In the genomic region with DNA sequence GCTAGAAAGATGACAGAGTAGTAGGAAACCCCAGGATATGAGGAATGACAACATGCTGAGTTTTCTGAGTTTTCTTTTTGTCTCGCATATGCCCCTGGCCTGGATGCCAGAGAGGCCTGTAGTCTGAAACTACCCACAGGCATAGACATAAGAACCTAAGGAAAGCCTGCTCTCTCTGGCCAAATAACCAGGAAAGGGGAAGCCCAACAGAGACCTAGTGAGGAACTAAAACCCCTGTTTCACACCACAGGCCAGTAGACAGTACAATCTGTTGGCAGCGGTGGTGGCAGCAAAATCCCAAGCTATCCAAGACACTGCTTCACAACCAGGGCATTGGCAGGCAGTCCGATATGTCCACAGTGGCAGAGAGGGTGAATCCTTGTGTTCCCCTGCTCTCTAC, we compare ENCODE assay signal across 17 cellular contexts.
"Had no signal": no experiment of that assay in that cellular context is flagged by ENCODE, and none has a peak within 500 bp of the region (broad histone marks: within the 10 kb centered on the region; RNA-seq: fewer than 3 reads in every experiment).

No MANE protein-coding gene starts in this region.

- H3K4me3 Mint-ChIP-seq: naive thymus-derived CD4-positive, alpha-beta T cell; nephron progenitor cell had no signal

- H3K27ac Mint-ChIP-seq: naive thymus-derived CD4-positive, alpha-beta T cell; nephron progenitor cell had no signal

- H3K27ac ChIP-seq: colonic mucosa, esophagus squamous epithelium, foreskin keratinocyte, hepatocyte, neutrophil, right atrium auricular region, stomach, thoracic aorta, transverse colon had no signal

- H3K79me2 ChIP-seq: hepatocyte had no signal

- H3K36me3 Mint-ChIP-seq: naive thymus-derived CD4-positive, alpha-beta T cell had no signal

- H3K4me2 ChIP-seq: hepatocyte had no signal

- H3K9me3 Mint-ChIP-seq: nephron progenitor cell had no signal

- ATAC-seq: foreskin keratinocyte; naive thymus-derived CD4-positive, alpha-beta T cell had no signal

- H3K9me3 ChIP-seq: colonic mucosa, neutrophil, right atrium auricular region, thoracic aorta, transverse colon had no signal

- H2AFZ ChIP-seq: hepatocyte had no signal

- H3K4me3 ChIP-seq: colonic mucosa, esophagus squamous epithelium, hepatocyte, right atrium auricular region, stomach, thoracic aorta, transverse colon had no signal

- H3K36me3 ChIP-seq: colonic mucosa, esophagus squamous epithelium, neutrophil, right atrium auricular region, stomach, thoracic aorta, transverse colon had no signal

- DNase-seq: colonic mucosa; dermis blood vessel endothelial cell; esophagus squamous epithelium; foreskin keratinocyte; kidney glomerular epithelial cell; naive thymus-derived CD4-positive, alpha-beta T cell; nephron progenitor cell; posterior cingulate gyrus; small intestine; stimulated activated CD4-positive, alpha-beta T cell treated with anti-CD3 and anti-CD28 coated beads, Interleukin-12 subunit alpha, Interleukin-12 subunit beta, amount 100 ng/mL, for 4 hours; stimulated activated naive CD4-positive, alpha-beta T cell; stomach; transverse colon had no signal

- H3K4me1 Mint-ChIP-seq: naive thymus-derived CD4-positive, alpha-beta T cell; nephron progenitor cell had no signal

- FAIRE-seq: small intestine had no signal

- H3K4me1 ChIP-seq: colonic mucosa, esophagus squamous epithelium, foreskin keratinocyte, right atrium auricular region, stomach, transverse colon had no signal

- H3K27me3 ChIP-seq: colonic mucosa, esophagus squamous epithelium, foreskin keratinocyte, hepatocyte, right atrium auricular region, stomach, transverse colon had no signal
